ENCODE assay signal across 23 cellular contexts in genomic region chr4:55027596-55027995, GRCh38.
"Had no signal": no experiment of that assay in that cellular context is flagged by ENCODE, and none has a peak within 500 bp of the region (broad histone marks: within the 10 kb centered on the region; RNA-seq: fewer than 3 reads in every experiment).

No MANE protein-coding gene starts in this region.

- H3K9me3 Mint-ChIP-seq: dendritic cell treated with granulocyte-macrophage colony-stimulating factor and Interleukin-4, amounts not matched to agents 40 ng/mL and 50 ng/mL, for 4 days; effector memory CD8-positive, alpha-beta T cell had no signal

- H3K4me3 ChIP-seq: colonic mucosa, coronary artery, dorsolateral prefrontal cortex, esophagus muscularis mucosa, esophagus squamous epithelium, gastrocnemius medialis, gastroesophageal sphincter, heart left ventricle, heart right ventricle had no signal

- H3K27me3 ChIP-seq: colonic mucosa, esophagus muscularis mucosa, esophagus squamous epithelium, foreskin keratinocyte, gastrocnemius medialis, gastroesophageal sphincter, heart left ventricle, heart right ventricle had no signal

- H3K4me3 Mint-ChIP-seq: dendritic cell treated with granulocyte-macrophage colony-stimulating factor and Interleukin-4, amounts not matched to agents 40 ng/mL and 50 ng/mL, for 4 days; effector memory CD8-positive, alpha-beta T cell; endodermal cell had no signal

- H3K36me3 ChIP-seq: colonic mucosa, esophagus muscularis mucosa, esophagus squamous epithelium, gastrocnemius medialis, gastroesophageal sphincter, heart left ventricle, heart right ventricle had no signal

- H3K27ac ChIP-seq: colonic mucosa, coronary artery, dorsolateral prefrontal cortex, epithelial cell of prostate, esophagus muscularis mucosa, esophagus squamous epithelium, foreskin keratinocyte, gastrocnemius medialis, gastroesophageal sphincter, heart left ventricle, heart right ventricle had no signal

- H3K4me1 ChIP-seq: colonic mucosa, gastrocnemius medialis had no signal

- H3K27ac Mint-ChIP-seq: dendritic cell treated with granulocyte-macrophage colony-stimulating factor and Interleukin-4, amounts not matched to agents 40 ng/mL and 50 ng/mL, for 4 days; effector memory CD8-positive, alpha-beta T cell; endodermal cell had no signal

- DNase-seq: colonic mucosa; cortex of kidney; dermis blood vessel endothelial cell; dorsolateral prefrontal cortex; effector CD4-positive, alpha-beta T cell; effector CD8-positive, alpha-beta T cell; effector memory CD4-positive, alpha-beta T cell; effector memory CD8-positive, alpha-beta T cell; endodermal cell; erythroblast; esophagus squamous epithelium; foreskin fibroblast; foreskin keratinocyte; gastrocnemius medialis; glutamatergic neuron; head of caudate nucleus; heart left ventricle; heart right ventricle had no signal

- H3K9me3 ChIP-seq: colonic mucosa, esophagus muscularis mucosa, esophagus squamous epithelium, gastrocnemius medialis, gastroesophageal sphincter, heart left ventricle, heart right ventricle had no signal
